6 cellular contexts compared by ENCODE assay signal in genomic region chr2:24093270-24093669, GRCh38. TPM values are rescaled to one million over a fixed set of nuclear protein-coding genes. Genes with fewer than 3 reads are reported as not detected.
"Had no signal": no experiment of that assay in that cellular context is flagged by ENCODE, and none has a peak within 500 bp of the region (broad histone marks: within the 10 kb centered on the region; RNA-seq: fewer than 3 reads in every experiment).

No MANE protein-coding gene starts in this region.

RNA-seq across cellular contexts. Expression of gene PFN4, which starts 29.9 kb away (rescaled TPM):
- total RNA-seq: naive thymus-derived CD8-positive, alpha-beta T cell; natural killer cell; osteoblast; skeletal muscle tissue; smooth muscle cell had no signal
- polyA plus RNA-seq: naive thymus-derived CD8-positive, alpha-beta T cell; neural cell had no signal
